In genomic region chr10:98299341-98299740, GRCh38 we compare ENCODE assay signal across 19 cellular contexts. TPM values are rescaled to one million over a fixed set of nuclear protein-coding genes. Genes with fewer than 3 reads are reported as not detected.
DNase-seq lines count a peak whose midpoint lies in the region; ATAC-seq and TF ChIP-seq lines count a peak whose summit lies in the region.
"Had no signal": no experiment of that assay in that cellular context is flagged by ENCODE, and none has a peak within 500 bp of the region (broad histone marks: within the 10 kb centered on the region; RNA-seq: fewer than 3 reads in every experiment).

No MANE protein-coding gene starts in this region.

- H3K4me2 ChIP-seq in BLaER1 = peak overlapping the region; percentile 41
- no peak overlapping the region for H3K4me2 ChIP-seq in HCT116 (ENCODE audit: low read length)

- RAD21 ChIA-PET in HCT116 (lab: Charles Lee; ENCODE audit: low non-redundant PET in 1 of 2, low total read pairs in 2 of 2, uncharacterized antibody in 2 of 2, unreplicated experiment in 2 of 2) = interaction anchor here in 1 of 2 experiments (0.7 kb wide), 1 partner anchor 162 kb away, joined by 3 read pairs; no protein-coding TSS in a partner anchor

- H3K9me3 Mint-ChIP-seq in activated CD4-positive, alpha-beta T cell treated with anti-CD3 and anti-CD28 coated beads, Interleukin-2, amount 10 ng/mL, durations not matched to agents 24 days and 14 days = no peaks in the 10 kb centered on the region
- H3K9me3 Mint-ChIP-seq: activated naive CD4-positive, alpha-beta T cell treated with anti-CD3 and anti-CD28 coated beads for 36 hours; dendritic cell treated with granulocyte-macrophage colony-stimulating factor and Interleukin-4, amounts not matched to agents 40 ng/mL and 50 ng/mL, for 4 days had no signal

- H3K4me3 Mint-ChIP-seq in activated CD4-positive, alpha-beta T cell treated with anti-CD3 and anti-CD28 coated beads, Interleukin-2, amount 10 ng/mL, durations not matched to agents 24 days and 14 days = no peak overlapping the region
- H3K4me3 Mint-ChIP-seq: activated naive CD4-positive, alpha-beta T cell treated with anti-CD3 and anti-CD28 coated beads for 36 hours; dendritic cell treated with granulocyte-macrophage colony-stimulating factor and Interleukin-4, amounts not matched to agents 40 ng/mL and 50 ng/mL, for 4 days had no signal

- H3K36me3 ChIP-seq in BLaER1 = no peaks in the 10 kb centered on the region
- no peaks in the 10 kb centered on the region for H3K36me3 ChIP-seq in HCT116 (ENCODE audit: control insufficient read depth in 1 of 2, insufficient read depth in 2 of 2, low read length in 2 of 2)
- H3K36me3 ChIP-seq: MG63, SJCRH30 had no signal

- H3K9ac ChIP-seq in BLaER1 (no peak overlapping the region), HCT116 (ENCODE audit: low read length) (no peak overlapping the region)

- H4K20me1 ChIP-seq in BLaER1 (no peaks in the 10 kb centered on the region), HCT116 (ENCODE audit: insufficient read depth) (no peaks in the 10 kb centered on the region)

- no peak for TF ChIP-seq RAD21 in HCT116 (IDR thresholded peaks at IDR 0.05; ENCODE audit: low read depth)

- ATAC-seq in HCT116 = no peak
- ATAC-seq: sciatic nerve had no signal

- no peaks in the 10 kb centered on the region for H3K79me2 ChIP-seq in HCT116 (ENCODE audit: insufficient read depth, low read length)

- intact Hi-C loops in HCT116 (cut with micrococcal nuclease) = no loop called here
- intact Hi-C loops in activated CD4-positive, alpha-beta T cell treated with anti-CD3 and anti-CD28 coated beads, Interleukin-2, amount 10 ng/mL, durations not matched to agents 24 days and 14 days (cut with micrococcal nuclease) = no loop called here

- H3K9me3 ChIP-seq in BLaER1 (no peaks in the 10 kb centered on the region), HCT116 (ENCODE audit: control insufficient read depth in 1 of 2, insufficient read depth in 1 of 2, low read depth in 1 of 2, low read length in 2 of 2) (no peaks in the 10 kb centered on the region)
- H3K9me3 ChIP-seq: MG63, SJCRH30 had no signal

- H3K4me1 Mint-ChIP-seq in activated CD4-positive, alpha-beta T cell treated with anti-CD3 and anti-CD28 coated beads, Interleukin-2, amount 10 ng/mL, durations not matched to agents 24 days and 14 days = no peaks in the 10 kb centered on the region

- H3K27me3 ChIP-seq in BLaER1 = no peaks in the 10 kb centered on the region
- peaks cover 46% of the 10 kb centered on the region for H3K27me3 ChIP-seq in HCT116 (ENCODE audit: insufficient read depth, low read length)
- H3K27me3 ChIP-seq: MG63, SJCRH30 had no signal

- no peak overlapping the region for H3K27ac Mint-ChIP-seq in activated CD4-positive, alpha-beta T cell treated with anti-CD3 and anti-CD28 coated beads, Interleukin-2, amount 10 ng/mL, durations not matched to agents 24 days and 14 days
- H3K27ac Mint-ChIP-seq: activated naive CD4-positive, alpha-beta T cell treated with anti-CD3 and anti-CD28 coated beads for 36 hours; dendritic cell treated with granulocyte-macrophage colony-stimulating factor and Interleukin-4, amounts not matched to agents 40 ng/mL and 50 ng/mL, for 4 days had no signal

- POLR2A ChIA-PET in HCT116 (lab: Charles Lee) = no interaction called here

- no peak for DNase-seq in HCT116 (ENCODE audit: low read depth, low spot score)
- DNase-seq in astrocyte of the hippocampus (ENCODE audit: low read depth, low spot score) = peak; percentile 55
- DNase-seq in iris pigment epithelial cell (ENCODE audit: low read depth) = peak; percentile 27
- no peak for DNase-seq in activated CD4-positive, alpha-beta T cell treated with anti-CD3 and anti-CD28 coated beads, Interleukin-2, amount 10 ng/mL, durations not matched to agents 24 days and 14 days
- DNase-seq in activated naive CD4-positive, alpha-beta T cell treated with anti-CD3 and anti-CD28 coated beads, Interleukin-2, amount 50 U/mL, for 16 hours = no peak
- DNase-seq in putamen (ENCODE audit: low spot score) = no peak
- DNase-seq in NCI-H1417 (lab: John Stamatoyannopoulos, UW) = no peak
- DNase-seq: activated CD4-positive, alpha-beta T cell treated with anti-CD3 and anti-CD28 coated beads for 48 hours; activated naive CD4-positive, alpha-beta T cell treated with anti-CD3 and anti-CD28 coated beads for 36 hours; activated T-cell treated with anti-CD3 and anti-CD28 coated beads for 4 hours; GDM1; kidney glomerular epithelial cell; MG63; NCI-H187 treated with DMSO at 0.1 percent for 48 hours; NCI-H446 had no signal

- no peak for TF ChIP-seq CTCF in HCT116 (IDR thresholded peaks at IDR 0.05 in 2 of 3, conservative IDR thresholded peaks at IDR 0.05 in 1 of 3; ENCODE audit: borderline replicate concordance in 1 of 3, insufficient read depth in 1 of 3, low read depth in 2 of 3, low read length in 2 of 3)

- H3K4me1 ChIP-seq in BLaER1 (peaks cover 72% of the 10 kb centered on the region), HCT116 (ENCODE audit: control insufficient read depth in 1 of 2, insufficient read depth in 2 of 2, low read length in 2 of 2) (peaks cover 9 to 12% of the 10 kb centered on the region in 2 experiments)

- no peaks in the 10 kb centered on the region for H3K36me3 Mint-ChIP-seq in activated CD4-positive, alpha-beta T cell treated with anti-CD3 and anti-CD28 coated beads, Interleukin-2, amount 10 ng/mL, durations not matched to agents 24 days and 14 days (ENCODE audit: low read depth)

- CTCF ChIA-PET in HCT116 (lab: Charles Lee) = interaction anchor here (1.3 kb wide), 1 partner anchor 10 kb away, joined by 4 read pairs; no protein-coding TSS in a partner anchor

- peaks cover 6% of the 10 kb centered on the region for H3K27me3 Mint-ChIP-seq in activated CD4-positive, alpha-beta T cell treated with anti-CD3 and anti-CD28 coated beads, Interleukin-2, amount 10 ng/mL, durations not matched to agents 24 days and 14 days

- BruUV-seq in HCT116 (replicated peaks; lab: Mats Ljungman, UMichigan) = no TSS peak

- no peaks in the 10 kb centered on the region for H3K9me2 ChIP-seq in HCT116 (ENCODE audit: insufficient read depth)

- no peak overlapping the region for H3K27ac ChIP-seq in BLaER1
- H3K27ac ChIP-seq in HCT116 (ENCODE audit: low read depth, low read length) = no peak overlapping the region
- H3K27ac ChIP-seq: SJCRH30 had no signal

- H3K4me3 ChIP-seq in BLaER1 (no peak overlapping the region), HCT116 (replicated peaks in 1 of 2; ENCODE audit: low read depth in 1 of 2, low read length in 2 of 2) (no peak overlapping the region)
- H3K4me3 ChIP-seq: MG63, SJCRH30 had no signal

- no peak for TF ChIP-seq POLR2A in HCT116 (IDR thresholded peaks at IDR 0.05; ENCODE audit: borderline replicate concordance, extremely low read depth, insufficient read depth, insufficient read length)

- H2AFZ ChIP-seq in HCT116 (ENCODE audit: low read depth, low read length, poor library complexity, severe bottlenecking) = no peak overlapping the region

TF ChIP-seq in HCT116, 20 proteins besides CTCF, POLR2A, EP300 and RAD21:
- TF ChIP-seq JUND (IDR thresholded peaks at IDR 0.05) = no peak
- peak; percentile 67 for TF ChIP-seq REST (IDR thresholded peaks at IDR 0.05; ENCODE audit: low read depth)

RNA-seq across cellular contexts. Expression of gene LOXL4, which starts 31.3 kb away (rescaled TPM):
- total RNA-seq in HCT116 (2021; ENCODE audit: unreplicated experiment) = 1.3 TPM
- polyA plus RNA-seq in HCT116 (2012) = 1.8 and 2.2 TPM in 2 replicates
- total RNA-seq in activated CD4-positive, alpha-beta T cell treated with anti-CD3 and anti-CD28 coated beads, Interleukin-2, amount 10 ng/mL, durations not matched to agents 24 days and 14 days = not detected in 2 replicates
- total RNA-seq: activated naive CD4-positive, alpha-beta T cell treated with anti-CD3 and anti-CD28 coated beads for 36 hours had no signal

Comparison
In these comparisons a context has a peak if more than half of its experiments do, and no peak if none do; other contexts are left out.
1. DNase-seq: peak in astrocyte of the hippocampus (single experiment) and iris pigment epithelial cell (single experiment); none in HCT116 (single experiment), activated CD4-positive, alpha-beta T cell treated with anti-CD3 and anti-CD28 coated beads, Interleukin-2, amount 10 ng/mL, durations not matched to agents 24 days and 14 days (single experiment), activated naive CD4-positive, alpha-beta T cell treated with anti-CD3 and anti-CD28 coated beads, Interleukin-2, amount 50 U/mL, for 16 hours (single experiment), putamen (single experiment) and NCI-H1417 (0 of 3).